ENCODE assay signal across 15 cellular contexts in the genomic region with DNA sequence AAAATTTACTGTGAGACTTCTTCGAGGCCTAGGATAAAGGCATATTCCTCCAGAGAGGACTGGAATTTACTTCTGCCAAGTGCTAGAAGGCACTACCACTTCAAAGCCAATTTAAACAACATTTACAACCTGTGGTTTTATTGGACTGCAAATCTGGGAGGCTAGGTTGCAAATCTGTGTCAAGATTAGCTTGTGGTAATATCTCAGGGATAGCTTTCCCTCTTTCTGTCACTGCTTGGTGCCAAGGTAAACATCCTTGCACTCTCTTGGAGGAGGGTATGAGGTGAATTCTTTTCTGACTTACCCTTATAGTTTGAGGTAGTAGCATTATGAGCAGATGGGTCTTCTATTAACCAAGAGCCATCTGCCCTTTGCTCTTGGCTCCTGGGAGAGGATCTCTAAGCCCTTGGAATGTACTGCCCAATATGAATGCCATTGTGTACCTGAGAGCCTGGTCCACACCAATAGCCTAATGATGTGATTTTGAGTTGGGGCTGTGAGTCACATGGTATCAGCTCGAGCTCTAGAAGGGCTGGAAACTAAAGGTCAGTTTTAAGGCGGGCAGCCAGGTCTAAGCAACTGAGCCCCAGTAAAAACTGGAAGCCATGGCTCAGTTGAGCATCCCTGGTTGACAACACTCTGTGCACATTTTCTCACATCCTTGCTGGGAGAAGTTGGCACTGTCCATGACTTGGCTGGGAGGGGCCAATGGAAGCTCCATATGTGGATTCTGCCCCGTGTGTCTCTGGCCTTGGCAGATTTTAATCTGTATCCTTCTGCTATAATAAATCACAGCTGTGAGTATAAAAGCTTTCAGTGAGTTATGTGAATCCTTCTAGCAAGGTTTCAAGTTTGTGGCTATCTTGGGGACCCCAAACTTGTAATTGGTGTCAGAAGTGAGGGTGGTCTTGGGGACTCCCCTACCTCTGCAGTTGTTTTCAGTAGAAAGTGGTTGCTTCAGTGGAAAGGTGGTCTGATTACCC.
DNase-seq lines count a peak whose midpoint lies in the region; ATAC-seq and TF ChIP-seq lines count a peak whose summit lies in the region.
"Had no signal": no experiment of that assay in that cellular context is flagged by ENCODE, and none has a peak within 500 bp of the region (broad histone marks: within the 10 kb centered on the region; RNA-seq: fewer than 3 reads in every experiment).

No MANE protein-coding gene starts in this region.

- no peaks in the 10 kb centered on the region for H3K27me3 Mint-ChIP-seq in GM23338 (ENCODE audit: insufficient read depth, low read depth, poor library complexity)
- H3K27me3 Mint-ChIP-seq: IgD-negative memory B cell had no signal

- no peak overlapping the region for H2AFZ ChIP-seq in GM23338

- H3K36me3 Mint-ChIP-seq in GM23338 (ENCODE audit: low read depth), result no peaks in the 10 kb centered on the region

- intact Hi-C loops in left lung (cut with DNase I) (no loop called here), A673 (cut with micrococcal nuclease; ENCODE audit: unreplicated experiment) (no loop called here)

- H4K20me1 ChIP-seq in GM23338 (replicated peaks; ENCODE audit: insufficient read depth), result no peaks in the 10 kb centered on the region

- H3F3A ChIP-seq in GM23338 (replicated peaks; ENCODE audit: low read depth), result no peaks in the 10 kb centered on the region

- no peaks in the 10 kb centered on the region for H3K36me3 ChIP-seq in left lung
- no peaks in the 10 kb centered on the region for H3K36me3 ChIP-seq in A673 (ENCODE audit: insufficient read depth, low read length, poor library complexity, severe bottlenecking)
- H3K36me3 ChIP-seq in GM23338 (ENCODE audit: insufficient read depth), result no peaks in the 10 kb centered on the region
- H3K36me3 ChIP-seq: colonic mucosa had no signal

- DNase-seq in AG04449 (ENCODE audit: low read depth, low spot score) (peak; percentile 46), HS-27A (ENCODE audit: low read depth) (peak; percentile 40), left lung (no peak), COR-L47 (lab: John Stamatoyannopoulos, UW) (no peak), A673 (ENCODE audit: low spot score) (no peak), GM23338 (ENCODE audit: low spot score) (no peak)
- DNase-seq: activated CD8-positive, alpha-beta T cell treated with anti-CD3 and anti-CD28 coated beads, Interleukin-2, amount 10 ng/mL, durations not matched to agents 7 days and 5 days; colonic mucosa; erythroblast; left cardiac atrium; NCI-H1105 had no signal

- H3K27me3 ChIP-seq in left lung (no peaks in the 10 kb centered on the region), A673 (replicated peaks; ENCODE audit: insufficient read depth, low read depth, low read length, poor library complexity) (no peaks in the 10 kb centered on the region), GM23338 (ENCODE audit: insufficient read depth) (no peaks in the 10 kb centered on the region)
- H3K27me3 ChIP-seq: colonic mucosa had no signal

- no peak overlapping the region for H3K4me2 ChIP-seq in GM23338

- no peak overlapping the region for H3K27ac Mint-ChIP-seq in GM23338
- H3K27ac Mint-ChIP-seq: activated CD8-positive, alpha-beta T cell treated with anti-CD3 and anti-CD28 coated beads, Interleukin-2, amount 10 ng/mL, durations not matched to agents 7 days and 5 days; activated T-helper 1 cell treated with anti-CD3 and anti-CD28 coated beads, Interleukin-12 subunit alpha, Interleukin-12 subunit beta, Interleukin-2, Interleukin-4 antibody, amounts not matched to agents 30 ng/mL and 10 ng/mL and 1 ng/mL, durations not matched to agents 14 hours and 24 hours and 36 hours; IgD-negative memory B cell had no signal

- ATAC-seq in left lung (peak; percentile 35), GM23338 (no peak), HG03025 (IDR thresholded peaks at IDR 0.05; ENCODE audit: low FRiP score, unreplicated experiment) (no peak)
- ATAC-seq: activated CD8-positive, alpha-beta T cell treated with anti-CD3 and anti-CD28 coated beads, Interleukin-2, amount 10 ng/mL, durations not matched to agents 7 days and 5 days had no signal

- H3K79me2 ChIP-seq in GM23338 (replicated peaks; ENCODE audit: insufficient read depth), result no peaks in the 10 kb centered on the region

- no peaks in the 10 kb centered on the region for H3K9me3 ChIP-seq in left lung
- no peaks in the 10 kb centered on the region for H3K9me3 ChIP-seq in A673 (ENCODE audit: low read depth, low read length, poor library complexity, severe bottlenecking)
- H3K9me3 ChIP-seq: colonic mucosa had no signal

- H3K4me3 Mint-ChIP-seq in GM23338, result no peak overlapping the region
- H3K4me3 Mint-ChIP-seq: activated CD8-positive, alpha-beta T cell treated with anti-CD3 and anti-CD28 coated beads, Interleukin-2, amount 10 ng/mL, durations not matched to agents 7 days and 5 days; activated T-helper 1 cell treated with anti-CD3 and anti-CD28 coated beads, Interleukin-12 subunit alpha, Interleukin-12 subunit beta, Interleukin-2, Interleukin-4 antibody, amounts not matched to agents 30 ng/mL and 10 ng/mL and 1 ng/mL, durations not matched to agents 14 hours and 24 hours and 36 hours; IgD-negative memory B cell had no signal

- H3K4me1 Mint-ChIP-seq in GM23338, result no peaks in the 10 kb centered on the region
- H3K4me1 Mint-ChIP-seq: IgD-negative memory B cell had no signal

- H3K4me1 ChIP-seq in left lung, result no peaks in the 10 kb centered on the region
- H3K4me1 ChIP-seq in A673 (ENCODE audit: insufficient read depth, low read length, poor library complexity, severe bottlenecking), result peaks cover 11% of the 10 kb centered on the region
- no peaks in the 10 kb centered on the region for H3K4me1 ChIP-seq in GM23338 (ENCODE audit: insufficient read depth)
- H3K4me1 ChIP-seq: colonic mucosa had no signal

- no TSS peak for BruUV-seq in A673 (replicated peaks; lab: Mats Ljungman, UMichigan)

- CTCF ChIA-PET in AG04449 (lab: Yijun Ruan, JAX) (interaction anchor here (0.8 kb wide), 1 partner anchor 189 kb away, joined by 3 read pairs; no protein-coding TSS in a partner anchor), A673 (lab: Charles Lee) (no interaction called here)

- POLR2A ChIA-PET in AG04449 (lab: Yijun Ruan, JAX) (no interaction called here), A673 (lab: Charles Lee; ENCODE audit: low non-redundant PET) (interaction anchor here (0.5 kb wide), 1 partner anchor 115 kb away, joined by 3 read pairs; no protein-coding TSS in a partner anchor)

- H3K9me3 Mint-ChIP-seq in GM23338, result no peaks in the 10 kb centered on the region
- H3K9me3 Mint-ChIP-seq: activated T-helper 1 cell treated with anti-CD3 and anti-CD28 coated beads, Interleukin-12 subunit alpha, Interleukin-12 subunit beta, Interleukin-2, Interleukin-4 antibody, amounts not matched to agents 30 ng/mL and 10 ng/mL and 1 ng/mL, durations not matched to agents 14 hours and 24 hours and 36 hours had no signal

- no peak overlapping the region for H3K4me3 ChIP-seq in AG04449 (ENCODE audit: low read depth, low read length)
- no peak overlapping the region for H3K4me3 ChIP-seq in left lung
- no peak overlapping the region for H3K4me3 ChIP-seq in A673 (ENCODE audit: low read depth, low read length, poor library complexity, severe bottlenecking)
- H3K4me3 ChIP-seq in GM23338, result no peak overlapping the region
- H3K4me3 ChIP-seq: colonic mucosa had no signal

- no peak for TF ChIP-seq CTCF in AG04449 (IDR thresholded peaks at IDR 0.05; ENCODE audit: insufficient read depth, low read length, missing control alignments)
- TF ChIP-seq CTCF in VCaP (conservative IDR thresholded peaks at IDR 0.05), result no peak
- TF ChIP-seq CTCF in left lung (IDR thresholded peaks at IDR 0.05), result no peak
- no peak for TF ChIP-seq CTCF in A673 (conservative IDR thresholded peaks at IDR 0.05; ENCODE audit: low read depth, low read length)
- no peak for TF ChIP-seq CTCF in GM23338 (conservative IDR thresholded peaks at IDR 0.05; ENCODE audit: low read depth in 2 of 2)

- 0 out of 2 replicates have a peak, but pooled peaks cover 4% of the 10 kb centered on the region for H3K9me2 ChIP-seq in GM23338 (ENCODE audit: insufficient read depth)

- H3K27ac ChIP-seq in VCaP (peak overlapping the region; percentile 31; the same call in 1 of the 2 replicates), left lung (no peak overlapping the region), A673 (ENCODE audit: low read depth, low read length, poor library complexity, severe bottlenecking) (no peak overlapping the region), GM23338 (ENCODE audit: low read depth) (no peak overlapping the region)
- H3K27ac ChIP-seq: colonic mucosa had no signal

TF ChIP-seq in GM23338, 12 proteins besides CTCF, POLR2A, EP300 and RAD21 (continues in another document):
- no peak for TF ChIP-seq EZH2phosphoT487 (IDR thresholded peaks at IDR 0.05; ENCODE audit: unreplicated experiment)

Comparison
In these comparisons a context has a peak if more than half of its experiments do, and no peak if none do; other contexts are left out.
1. DNase-seq: peak in AG04449 (single experiment) and HS-27A (single experiment); none in left lung (0 of 2), COR-L47 (single experiment), A673 (single experiment) and GM23338 (single experiment).